Comparison of ENCODE assay signal across 29 cellular contexts in genomic region chr4:71980976-71981375, GRCh38. TPM values are rescaled to one million over a fixed set of nuclear protein-coding genes. Genes with fewer than 3 reads are reported as not detected.
"Had no signal": no experiment of that assay in that cellular context is flagged by ENCODE, and none has a peak within 500 bp of the region (broad histone marks: within the 10 kb centered on the region; RNA-seq: fewer than 3 reads in every experiment).

No MANE protein-coding gene starts in this region.

- FAIRE-seq: islet of Langerhans had no signal

- DNase-seq: hypothalamus; immature natural killer cell; kidney; left colon; left lung; lower lobe of right lung; mammary epithelial cell; mesenchymal stem cell; naive thymus-derived CD8-positive, alpha-beta T cell; nucleus accumbens; pancreas; psoas muscle; right lobe of liver; stimulated activated CD4-positive, alpha-beta T cell treated with anti-CD3 and anti-CD28 coated beads, Interleukin-1b, Interleukin-23, amount 100 ng/mL, for 48 hours; stimulated activated CD4-positive, alpha-beta T cell treated with anti-CD3 and anti-CD28 coated beads, Interleukin-2, amount 100 ng/mL, for 48 hours; stimulated activated naive B cell treated with anti-CD40 and anti-IgM and Interleukin-4, amounts not matched to agents 10 μg/mL and 1 μg/mL and 100 μg/mL, for 72 hours; stimulated activated naive CD8-positive, alpha-beta T cell treated with anti-CD3 and anti-CD28 coated beads, Interleukin-15, Interleukin-2, amounts not matched to agents 100 U/mL and 50 U/mL, for 24 hours; stomach; testis; thyroid gland; transverse colon; upper lobe of left lung had no signal

RNA-seq across cellular contexts. Expression of gene NPFFR2, which starts 50.8 kb away (rescaled TPM):
- total RNA-seq: kidney; left colon; left lung; lower lobe of right lung; mammary epithelial cell; naive thymus-derived CD8-positive, alpha-beta T cell; osteoblast; pancreas; psoas muscle; right atrium auricular region; right lobe of liver; skeletal muscle tissue; smooth muscle cell; transverse colon; upper lobe of left lung; vagina had no signal
- polyA plus RNA-seq: immature natural killer cell; liver; mammary epithelial cell; naive thymus-derived CD8-positive, alpha-beta T cell; pancreas; psoas muscle; stomach had no signal
